In genomic region chr18:58864146-58865008, GRCh38 we compare ENCODE assay signal across 8 cellular contexts.
DNase-seq lines count a peak whose midpoint lies in the region; ATAC-seq and TF ChIP-seq lines count a peak whose summit lies in the region.

Gene ZNF532 (plus strand): TSS chr18:58864877. CDS start in a region left out here.

- H3K4me3 ChIP-seq in iPS-18c (ENCODE audit: insufficient read depth, low read depth, low read length) (peak within 1 kb of the TSS; percentile 54), retinal pigment epithelial cell (ENCODE audit: low read length) (peak within 1 kb of the TSS; percentile 33)

- no peak for ATAC-seq in stimulated activated naive CD8-positive, alpha-beta T cell treated with anti-CD3 and anti-CD28 coated beads, Interleukin-15, Interleukin-2, amounts not matched to agents 100 U/mL and 50 U/mL, for 24 hours
- no peak for ATAC-seq in GM19397 (IDR thresholded peaks at IDR 0.05; ENCODE audit: unreplicated experiment)

- in situ Hi-C loops in T47D (cut with HindIII; ENCODE audit: low pct_unique_long_range_greater_than_20kb, low sequenced_read_pairs): no loop called here

- no peaks in the 10 kb centered on the region for H3K9me3 Mint-ChIP-seq in stimulated activated naive CD8-positive, alpha-beta T cell treated with anti-CD3 and anti-CD28 coated beads, Interleukin-15, Interleukin-2, amounts not matched to agents 100 ng/mL and 50 ng/mL, for 24 hours

- H3K27me3 Mint-ChIP-seq in stimulated activated naive CD8-positive, alpha-beta T cell treated with anti-CD3 and anti-CD28 coated beads, Interleukin-15, Interleukin-2, amounts not matched to agents 100 ng/mL and 50 ng/mL, for 24 hours: peaks cover 79% of the 10 kb centered on the region

- no peak for DNase-seq in stimulated activated naive CD8-positive, alpha-beta T cell treated with anti-CD3 and anti-CD28 coated beads, Interleukin-15, Interleukin-2, amounts not matched to agents 100 U/mL and 50 U/mL, for 24 hours
- peak; percentile 85 for DNase-seq in NCI-H748 treated with DMSO at 0.1 percent for 48 hours (lab: John Stamatoyannopoulos, UW)
- peak; percentile 60 to 79 for DNase-seq in T47D (ENCODE audit: low read depth in 1 of 2, low spot score in 1 of 2)
- DNase-seq in retinal pigment epithelial cell (ENCODE audit: low read depth): no peak
- DNase-seq in effector CD4-positive, alpha-beta T cell: no peak

- TF ChIP-seq CTCF in retinal pigment epithelial cell (conservative IDR thresholded peaks at IDR 0.05; ENCODE audit: low read depth, low read length): no peak

- peaks cover 4% of the 10 kb centered on the region for H3K4me1 Mint-ChIP-seq in stimulated activated naive CD8-positive, alpha-beta T cell treated with anti-CD3 and anti-CD28 coated beads, Interleukin-15, Interleukin-2, amounts not matched to agents 100 ng/mL and 50 ng/mL, for 24 hours (ENCODE audit: low read depth)

- peak within 1 kb of the TSS; percentile 45 for H3K4me3 Mint-ChIP-seq in stimulated activated naive CD8-positive, alpha-beta T cell treated with anti-CD3 and anti-CD28 coated beads, Interleukin-15, Interleukin-2, amounts not matched to agents 100 ng/mL and 50 ng/mL, for 24 hours

- peaks cover 4% of the 10 kb centered on the region for H3K36me3 Mint-ChIP-seq in stimulated activated naive CD8-positive, alpha-beta T cell treated with anti-CD3 and anti-CD28 coated beads, Interleukin-15, Interleukin-2, amounts not matched to agents 100 ng/mL and 50 ng/mL, for 24 hours (ENCODE audit: low read depth)

- H3K9me3 ChIP-seq in iPS-18c (ENCODE audit: control insufficient read depth, insufficient read depth, low read length): no peaks in the 10 kb centered on the region

- peak within 1 kb of the TSS; percentile 45 for H3K27ac Mint-ChIP-seq in stimulated activated naive CD8-positive, alpha-beta T cell treated with anti-CD3 and anti-CD28 coated beads, Interleukin-15, Interleukin-2, amounts not matched to agents 100 ng/mL and 50 ng/mL, for 24 hours

Comparison
In these comparisons a context has a peak if more than half of its experiments do, and no peak if none do; other contexts are left out.
1. DNase-seq: peak in NCI-H748 treated with DMSO at 0.1 percent for 48 hours (single experiment) and T47D (2 of 2); none in stimulated activated naive CD8-positive, alpha-beta T cell treated with anti-CD3 and anti-CD28 coated beads, Interleukin-15, Interleukin-2, amounts not matched to agents 100 U/mL and 50 U/mL, for 24 hours (single experiment), retinal pigment epithelial cell (single experiment) and effector CD4-positive, alpha-beta T cell (single experiment).